11 cellular contexts compared by ENCODE assay signal in the genomic region with DNA sequence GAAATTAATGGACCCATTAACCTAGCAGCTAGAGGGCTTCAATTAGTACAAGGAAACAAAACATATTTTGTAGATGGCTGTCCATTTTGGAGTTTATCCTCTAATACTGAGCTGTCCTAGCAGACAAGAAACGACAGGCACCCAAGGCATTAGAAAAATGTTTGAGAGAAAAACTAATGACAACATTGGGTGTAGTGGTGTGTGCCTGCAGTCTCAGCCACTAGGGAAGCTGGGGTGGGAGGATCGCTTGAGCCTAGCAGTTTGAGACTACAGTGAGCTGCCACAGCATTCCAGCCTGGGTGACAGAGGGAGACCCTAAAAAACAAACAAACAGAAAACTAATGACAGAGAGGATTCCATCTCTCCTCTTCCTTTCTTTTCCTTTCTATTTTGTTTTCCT. TPM values are rescaled to one million over a fixed set of nuclear protein-coding genes. Genes with fewer than 3 reads are reported as not detected.
DNase-seq lines count a peak whose midpoint lies in the region; ATAC-seq, FAIRE-seq and TF ChIP-seq lines count a peak whose summit lies in the region.
"Had no signal": no experiment of that assay in that cellular context is flagged by ENCODE, and none has a peak within 500 bp of the region (broad histone marks: within the 10 kb centered on the region; RNA-seq: fewer than 3 reads in every experiment).

No MANE protein-coding gene starts in this region.

- no peak overlapping the region for H2BK5ac ChIP-seq in mesenchymal stem cell (ENCODE audit: low read depth, low read length, poor library complexity, severe bottlenecking)

- no peak overlapping the region for H3K27ac Mint-ChIP-seq in activated naive CD4-positive, alpha-beta T cell treated with anti-CD3 and anti-CD28 coated beads for 36 hours
- no peak overlapping the region for H3K27ac Mint-ChIP-seq in activated naive CD4-positive, alpha-beta T cell treated with anti-CD3 and anti-CD28 coated beads, Interleukin-2, amount 50 U/mL, for 72 hours

- ATAC-seq in activated naive CD4-positive, alpha-beta T cell treated with anti-CD3 and anti-CD28 coated beads, Interleukin-2, amount 50 U/mL, for 72 hours: no peak
- ATAC-seq in upper lobe of left lung (ENCODE audit: low FRiP score in 2 of 2) (no peak), HG03354 (IDR thresholded peaks at IDR 0.05; ENCODE audit: poor library complexity, severe bottlenecking, unreplicated experiment) (no peak), GM18870 (IDR thresholded peaks at IDR 0.05; ENCODE audit: unreplicated experiment) (no peak)

- TF ChIP-seq EP300 in upper lobe of left lung (IDR thresholded peaks at IDR 0.05): no peak

- H3K4me3 Mint-ChIP-seq in activated naive CD4-positive, alpha-beta T cell treated with anti-CD3 and anti-CD28 coated beads for 36 hours: peak overlapping the region; percentile 38

- peaks cover 9% of the 10 kb centered on the region for H3K79me1 ChIP-seq in mesenchymal stem cell (replicated peaks; ENCODE audit: low read length, poor library complexity, severe bottlenecking)

- H3K27me3 ChIP-seq in mesenchymal stem cell (ENCODE audit: control insufficient read depth in 1 of 2, insufficient read depth in 1 of 2, low read length in 2 of 2) (no peaks in the 10 kb centered on the region), upper lobe of left lung (peaks cover 0 to 15% (median 0%) of the 10 kb centered on the region in 4 donors), small intestine (ENCODE audit: control insufficient read depth in 2 of 2, insufficient read depth in 2 of 2, low read length in 2 of 2) (peaks cover 4 to 9% of the 10 kb centered on the region in 2 donors)

- no peak overlapping the region for H3K18ac ChIP-seq in mesenchymal stem cell (ENCODE audit: low read depth in 1 of 2, low read length in 2 of 2)

- H3K36me3 ChIP-seq in mesenchymal stem cell (ENCODE audit: control insufficient read depth in 1 of 2, insufficient read depth in 2 of 2, low read depth in 1 of 2, low read length in 2 of 2) (peaks cover 0 to 21% of the 10 kb centered on the region in 2 experiments), upper lobe of left lung (no peaks in the 10 kb centered on the region), small intestine (ENCODE audit: control insufficient read depth in 2 of 2, insufficient read depth in 2 of 2, low read length in 2 of 2) (no peaks in the 10 kb centered on the region)

- peaks cover 54% of the 10 kb centered on the region for H3K27me3 Mint-ChIP-seq in activated naive CD4-positive, alpha-beta T cell treated with anti-CD3 and anti-CD28 coated beads for 36 hours (ENCODE audit: low read depth)

- H2BK12ac ChIP-seq in mesenchymal stem cell (ENCODE audit: low read length in 2 of 2): no peak overlapping the region

- no peak overlapping the region for H3K14ac ChIP-seq in mesenchymal stem cell (ENCODE audit: low read length in 2 of 2)

- no peak for DNase-seq in activated naive CD4-positive, alpha-beta T cell treated with anti-CD3 and anti-CD28 coated beads for 36 hours
- DNase-seq in activated naive CD4-positive, alpha-beta T cell treated with anti-CD3 and anti-CD28 coated beads, Interleukin-2, amount 50 U/mL, for 72 hours (ENCODE audit: low spot score in 2 of 2): no peak
- DNase-seq in choroid plexus epithelial cell (ENCODE audit: low read depth) (no peak), mesenchymal stem cell (peak; percentile 36), upper lobe of left lung (no peak), small intestine (no peak)
- DNase-seq: activated CD4-positive, alpha-beta T cell treated with anti-CD3 and anti-CD28 coated beads for 4 hours; C1 segment of cervical spinal cord; stimulated activated CD8-positive, alpha-beta memory T cell treated with anti-CD3 and anti-CD28 coated beads, Interleukin-4, amount 100 ng/mL, for 48 hours had no signal

- H2AK5ac ChIP-seq in mesenchymal stem cell (ENCODE audit: low read length, severe bottlenecking): no peak overlapping the region

- peak overlapping the region; percentile 90 for H3K9ac ChIP-seq in mesenchymal stem cell (ENCODE audit: low read length)

- H3K4me1 Mint-ChIP-seq in activated naive CD4-positive, alpha-beta T cell treated with anti-CD3 and anti-CD28 coated beads for 36 hours (ENCODE audit: low read depth): peaks cover 17% of the 10 kb centered on the region

- H3K4me3 ChIP-seq in choroid plexus epithelial cell (ENCODE audit: low read depth, low read length) (peak overlapping the region; percentile 66), mesenchymal stem cell (ENCODE audit: insufficient read depth in 1 of 2, low read depth in 1 of 2, low read length in 2 of 2) (peak overlapping the region in 1 of 2 experiments; percentile 94), upper lobe of left lung (peak overlapping the region in 3 of 4 donors; percentile 73 to 90 (median 79)), small intestine (ENCODE audit: low read depth in 1 of 2, low read length in 2 of 2) (peak overlapping the region in 1 of 2 donors; percentile 13)

- no peak for FAIRE-seq in small intestine (lab: Jason Lieb, UNC)

- H4K8ac ChIP-seq in mesenchymal stem cell (ENCODE audit: low read length): no peak overlapping the region

- H3K4me1 ChIP-seq in mesenchymal stem cell (ENCODE audit: control insufficient read depth, insufficient read depth, low read depth, low read length) (peaks cover 37% of the 10 kb centered on the region), upper lobe of left lung (peaks cover 15 to 27% (median 18%) of the 10 kb centered on the region in 4 donors), small intestine (ENCODE audit: control insufficient read depth in 2 of 2, insufficient read depth in 1 of 2, low read depth in 1 of 2, low read length in 1 of 2) (no peaks in the 10 kb centered on the region)

- H3K27ac ChIP-seq in mesenchymal stem cell (ENCODE audit: low read length, poor library complexity, severe bottlenecking) (no peak overlapping the region), upper lobe of left lung (peak overlapping the region in 3 of 4 donors; percentile 79 to 91 (median 87)), small intestine (ENCODE audit: low read depth in 1 of 2, low read length in 1 of 2) (no peak overlapping the region)

- H3K23ac ChIP-seq in mesenchymal stem cell (ENCODE audit: low read length in 2 of 2): no peak overlapping the region

- H3K9me3 ChIP-seq in mesenchymal stem cell (ENCODE audit: control insufficient read depth, low read length) (no peaks in the 10 kb centered on the region), upper lobe of left lung (no peaks in the 10 kb centered on the region), small intestine (ENCODE audit: control insufficient read depth, low read depth) (no peaks in the 10 kb centered on the region)

- no peaks in the 10 kb centered on the region for H3K36me3 Mint-ChIP-seq in activated naive CD4-positive, alpha-beta T cell treated with anti-CD3 and anti-CD28 coated beads for 36 hours (ENCODE audit: low read depth)
- peaks cover 7 to 17% of the 10 kb centered on the region in 2 donors for H3K36me3 Mint-ChIP-seq in activated naive CD4-positive, alpha-beta T cell treated with anti-CD3 and anti-CD28 coated beads, Interleukin-2, amount 50 U/mL, for 72 hours

- no peak overlapping the region for H2AFZ ChIP-seq in mesenchymal stem cell (ENCODE audit: low read depth, low read length)

- TF ChIP-seq CTCF in choroid plexus epithelial cell (conservative IDR thresholded peaks at IDR 0.05; ENCODE audit: low read depth, low read length): no peak
- peak in 1 of 6 experiments; percentile 9 for TF ChIP-seq CTCF in upper lobe of left lung (IDR thresholded peaks at IDR 0.05)

- 48% methylated on average over 1 of the region's 2 CpGs for WGBS in mesenchymal stem cell
- 42 to 56% methylated on average over 2 of the region's 2 CpGs for WGBS in upper lobe of left lung, 2 donors
- 62 to 78% (median 74%) methylated on average over 2 of the region's 2 CpGs for WGBS in small intestine, 3 donors

- no peak overlapping the region for H3K4ac ChIP-seq in mesenchymal stem cell (ENCODE audit: low read depth in 1 of 2, low read length in 2 of 2)

- H3K9me3 Mint-ChIP-seq in activated naive CD4-positive, alpha-beta T cell treated with anti-CD3 and anti-CD28 coated beads for 36 hours: no peaks in the 10 kb centered on the region
- no peaks in the 10 kb centered on the region for H3K9me3 Mint-ChIP-seq in activated naive CD4-positive, alpha-beta T cell treated with anti-CD3 and anti-CD28 coated beads, Interleukin-2, amount 50 U/mL, for 72 hours

- intact Hi-C loops in activated naive CD4-positive, alpha-beta T cell treated with anti-CD3 and anti-CD28 coated beads for 36 hours (cut with micrococcal nuclease): no loop called here

- no peak overlapping the region for H4K91ac ChIP-seq in mesenchymal stem cell (ENCODE audit: low read length)

- no peak for TF ChIP-seq POLR2A in upper lobe of left lung (IDR thresholded peaks at IDR 0.05)

- no peak overlapping the region for H2BK120ac ChIP-seq in mesenchymal stem cell (ENCODE audit: low read depth, low read length)

- CTCF ChIA-PET in activated naive CD4-positive, alpha-beta T cell treated with anti-CD3 and anti-CD28 coated beads for 36 hours (lab: Charles Lee): no interaction called here

- H2BK15ac ChIP-seq in mesenchymal stem cell (ENCODE audit: low read depth, poor library complexity, severe bottlenecking): no peak overlapping the region

- H3K4me2 ChIP-seq in mesenchymal stem cell (ENCODE audit: low read length, poor library complexity, severe bottlenecking): peak overlapping the region; percentile 89

RNA-seq across cellular contexts. Expression of gene A4GALT, which starts 1.5 kb away (rescaled TPM):
- not detected for total RNA-seq in activated naive CD4-positive, alpha-beta T cell treated with anti-CD3 and anti-CD28 coated beads for 36 hours
- total RNA-seq in activated naive CD4-positive, alpha-beta T cell treated with anti-CD3 and anti-CD28 coated beads, Interleukin-2, amount 50 U/mL, for 72 hours: under 1 TPM in 1 of 2 donors, not detected in 1; 0.16 TPM
- polyA plus RNA-seq in mesenchymal stem cell (2013, experiment 1 of 2): 10.1 TPM
- polyA plus RNA-seq in mesenchymal stem cell (2013, experiment 2 of 2): 9.6 TPM
- 10 to 100 TPM in 5 of 6 donors, 1 to 10 TPM in 1; 7.7 to 30.0 (median 16.1) TPM for total RNA-seq in upper lobe of left lung
- 10 to 100 TPM in 1 of 3 donors, 1 to 10 TPM in 2; 1.1 to 23.0 (median 3.2) TPM for polyA plus RNA-seq in small intestine

Comparison
In these comparisons a context has a peak if more than half of its experiments do, and no peak if none do; other contexts are left out.
1. H3K27ac ChIP-seq: peak in upper lobe of left lung (3 of 4); none in mesenchymal stem cell (single experiment) and small intestine (0 of 2).
2. RNA of gene A4GALT, which starts 1.5 kb away (total RNA-seq): 7.7 to 30.0 TPM in upper lobe of left lung; 0.16 TPM in activated naive CD4-positive, alpha-beta T cell treated with anti-CD3 and anti-CD28 coated beads, Interleukin-2, amount 50 U/mL, for 72 hours and not detected in activated naive CD4-positive, alpha-beta T cell treated with anti-CD3 and anti-CD28 coated beads for 36 hours; every median in the first group is over 4 times any median in the second.